In genomic region chr11:48025293-48025982, GRCh38 we compare ENCODE assay signal across 17 cellular contexts. TPM values are rescaled to one million over a fixed set of nuclear protein-coding genes. Genes with fewer than 3 reads are reported as not detected.
DNase-seq lines count a peak whose midpoint lies in the region; ATAC-seq and TF ChIP-seq lines count a peak whose summit lies in the region.
"Had no signal": no experiment of that assay in that cellular context is flagged by ENCODE, and none has a peak within 500 bp of the region (broad histone marks: within the 10 kb centered on the region; RNA-seq: fewer than 3 reads in every experiment).

No MANE protein-coding gene starts in this region.

- no peak overlapping the region for H3K27ac Mint-ChIP-seq in endodermal cell
- no peak overlapping the region for H3K27ac Mint-ChIP-seq in activated CD8-positive, alpha-beta T cell treated with anti-CD3 and anti-CD28 coated beads for 36 hours

- 95 to 97% methylated on average over 9 of the region's 9 CpGs for WGBS in endodermal cell (ENCODE audit: insufficient coverage in 1 of 2, insufficient read length in 1 of 2), 2 experiments

- no peaks in the 10 kb centered on the region for H3K27me3 ChIP-seq in endodermal cell (ENCODE audit: control insufficient read depth, insufficient read depth, low read length, poor library complexity, severe bottlenecking)
- no peaks in the 10 kb centered on the region for H3K27me3 ChIP-seq in gastrocnemius medialis
- H3K27me3 ChIP-seq: gastroesophageal sphincter, vagina had no signal

- H3K4me1 Mint-ChIP-seq in endodermal cell, result peaks cover 45% of the 10 kb centered on the region
- H3K4me1 Mint-ChIP-seq in activated CD8-positive, alpha-beta T cell treated with anti-CD3 and anti-CD28 coated beads for 36 hours (ENCODE audit: low read depth), result peaks cover 35% of the 10 kb centered on the region

- H3K9me3 Mint-ChIP-seq in endodermal cell, result no peaks in the 10 kb centered on the region
- H3K9me3 Mint-ChIP-seq in activated CD8-positive, alpha-beta T cell treated with anti-CD3 and anti-CD28 coated beads for 36 hours, result no peaks in the 10 kb centered on the region

- H3K4me3 ChIP-seq in endodermal cell (ENCODE audit: low read length) (no peak overlapping the region), gastrocnemius medialis (no peak overlapping the region)
- H3K4me3 ChIP-seq: gastroesophageal sphincter, vagina had no signal

- no peak overlapping the region for H3K4me3 Mint-ChIP-seq in endodermal cell
- no peak overlapping the region for H3K4me3 Mint-ChIP-seq in activated CD8-positive, alpha-beta T cell treated with anti-CD3 and anti-CD28 coated beads for 36 hours

- no peaks in the 10 kb centered on the region for H3K36me3 ChIP-seq in endodermal cell (ENCODE audit: control insufficient read depth, insufficient read depth, low read length)
- H3K36me3 ChIP-seq in gastrocnemius medialis, result no peaks in the 10 kb centered on the region
- H3K36me3 ChIP-seq: gastroesophageal sphincter, vagina had no signal

- POLR2A ChIA-PET in activated CD8-positive, alpha-beta T cell treated with anti-CD3 and anti-CD28 coated beads for 36 hours (lab: Charles Lee), result interaction anchor here (1.3 kb wide), 1 partner anchor 18 kb away, joined by 4 read pairs; no protein-coding TSS in a partner anchor

- H3K27ac ChIP-seq in endodermal cell (ENCODE audit: low read depth, low read length) (no peak overlapping the region), gastrocnemius medialis (peak overlapping the region in 3 of 4 donors; percentile 43 to 67 (median 66))
- H3K27ac ChIP-seq: gastroesophageal sphincter, vagina had no signal

- no peak for TF ChIP-seq POLR2A in gastrocnemius medialis (IDR thresholded peaks at IDR 0.05)

- intact Hi-C loops in gastrocnemius medialis (cut with DNase I; ENCODE audit: low total_unique reads), result no loop called here
- intact Hi-C loops in activated CD8-positive, alpha-beta T cell treated with anti-CD3 and anti-CD28 coated beads for 36 hours (cut with micrococcal nuclease), result no loop called here

- CTCF ChIA-PET in activated CD8-positive, alpha-beta T cell treated with anti-CD3 and anti-CD28 coated beads for 36 hours (lab: Charles Lee), result interaction anchor here (0.6 to 2.3 kb wide), 4 partner anchors 11 to 330 kb away, joined by 3 to 8 read pairs (median 4); no protein-coding TSS in a partner anchor

- H3K27me3 Mint-ChIP-seq in endodermal cell (ENCODE audit: insufficient read depth), result no peaks in the 10 kb centered on the region
- H3K27me3 Mint-ChIP-seq in activated CD8-positive, alpha-beta T cell treated with anti-CD3 and anti-CD28 coated beads for 36 hours, result no peaks in the 10 kb centered on the region

- in situ Hi-C loops in gastrocnemius medialis (cut with MboI; ENCODE audit: low sequenced_read_pairs in 4 of 4), result no loop called here

- peaks cover 6% of the 10 kb centered on the region for H3K4me1 ChIP-seq in endodermal cell (ENCODE audit: control insufficient read depth, insufficient read depth, low read length)
- peaks cover 16 to 22% of the 10 kb centered on the region in 2 donors for H3K4me1 ChIP-seq in gastrocnemius medialis
- H3K4me1 ChIP-seq: gastroesophageal sphincter had no signal

- DNase-seq in DMS 273 (lab: John Stamatoyannopoulos, UW; ENCODE audit: unreplicated experiment) (peak; percentile 76), NCI-H82 (lab: John Stamatoyannopoulos, UW) (peak; percentile 76), endodermal cell (no peak), gastrocnemius medialis (no peak), OCI-M2 (lab: John Stamatoyannopoulos, UW; ENCODE audit: unreplicated experiment) (no peak), NCI-H510A (lab: John Stamatoyannopoulos, UW) (no peak)
- DNase-seq in activated CD8-positive, alpha-beta T cell treated with anti-CD3 and anti-CD28 coated beads for 36 hours, result no peak
- DNase-seq: activated naive CD4-positive, alpha-beta T cell treated with anti-CD3 and anti-CD28 coated beads, Interleukin-2, amount 50 U/mL, for 16 hours; GF-D8; midbrain; NCI-H1105 treated with DMSO at 0.1 percent for 48 hours; NCI-H748 treated with DMSO at 0.1 percent for 48 hours; SIG-M5; stimulated activated CD4-positive, alpha-beta T cell treated with anti-CD3 and anti-CD28 coated beads, Interleukin-2, amount 100 ng/mL, for 48 hours; T1000 had no signal

- H3K36me3 Mint-ChIP-seq in endodermal cell (ENCODE audit: low read depth), result peaks cover 5% of the 10 kb centered on the region
- peaks cover 5% of the 10 kb centered on the region for H3K36me3 Mint-ChIP-seq in activated CD8-positive, alpha-beta T cell treated with anti-CD3 and anti-CD28 coated beads for 36 hours (ENCODE audit: low read depth)

- TF ChIP-seq CTCF in endodermal cell (conservative IDR thresholded peaks at IDR 0.05) (peak; percentile 24), gastrocnemius medialis (IDR thresholded peaks at IDR 0.05 in 4 of 5, conservative IDR thresholded peaks at IDR 0.05 in 1 of 5) (no peak)
- no peak for TF ChIP-seq CTCF in activated CD8-positive, alpha-beta T cell treated with anti-CD3 and anti-CD28 coated beads for 36 hours (IDR thresholded peaks at IDR 0.05)

- no peaks in the 10 kb centered on the region for H3K9me3 ChIP-seq in endodermal cell (ENCODE audit: control insufficient read depth, low read length)
- H3K9me3 ChIP-seq in gastrocnemius medialis, result no peaks in the 10 kb centered on the region
- H3K9me3 ChIP-seq: gastroesophageal sphincter, vagina had no signal

- ATAC-seq in gastrocnemius medialis, result no peak
- ATAC-seq in activated CD8-positive, alpha-beta T cell treated with anti-CD3 and anti-CD28 coated beads for 36 hours, result no peak
- ATAC-seq: gastroesophageal sphincter had no signal

- H3K9ac ChIP-seq in endodermal cell (ENCODE audit: extremely low read depth, low read length, poor library complexity, severe bottlenecking), result no peak overlapping the region

RNA-seq across cellular contexts. Expression of gene PTPRJ, which starts 45.1 kb away (rescaled TPM):
- total RNA-seq in endodermal cell (10 to 100 TPM; 26.5 to 37.4 TPM), gastrocnemius medialis (1 to 10 TPM; 5.4 to 9.0 (median 5.6) TPM)
- polyA plus RNA-seq in endodermal cell (2013, experiment 1 of 2), result 11.9 TPM
- polyA plus RNA-seq in endodermal cell (2013, experiment 2 of 2), result 12.4 TPM
- total RNA-seq in activated CD8-positive, alpha-beta T cell treated with anti-CD3 and anti-CD28 coated beads for 36 hours, result 10 to 100 TPM; 21.5 to 23.4 TPM

Comparison
In these comparisons a context has a peak if more than half of its experiments do, and no peak if none do; other contexts are left out.
1. DNase-seq: peak in DMS 273 (single experiment) and NCI-H82 (single experiment); none in endodermal cell (single experiment), gastrocnemius medialis (0 of 2), OCI-M2 (single experiment), activated CD8-positive, alpha-beta T cell treated with anti-CD3 and anti-CD28 coated beads for 36 hours (single experiment) and NCI-H510A (single experiment).